27 cellular contexts compared by ENCODE assay signal in the genomic region with DNA sequence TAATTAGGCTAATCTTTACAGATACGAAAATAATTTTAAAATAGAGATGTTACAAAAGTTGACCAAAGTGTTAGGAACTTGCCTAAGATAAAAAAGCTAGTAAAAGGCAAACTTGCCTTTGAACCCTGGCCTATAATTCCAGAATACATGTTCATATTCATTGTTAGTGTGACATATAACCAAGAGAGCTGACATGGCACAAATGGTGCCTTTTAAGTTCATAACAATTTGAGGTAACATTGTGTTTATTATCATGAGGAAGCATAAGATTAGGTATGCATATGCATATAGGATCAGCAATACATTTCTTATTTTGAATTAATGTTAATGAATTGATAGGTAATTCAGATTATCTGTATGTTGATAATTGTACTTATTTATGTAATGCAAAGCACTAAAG.
"Had no signal": no experiment of that assay in that cellular context is flagged by ENCODE, and none has a peak within 500 bp of the region (broad histone marks: within the 10 kb centered on the region; RNA-seq: fewer than 3 reads in every experiment).

No MANE protein-coding gene starts in this region.

- H3K27ac ChIP-seq: neutrophil, ovary, parathyroid adenoma, psoas muscle, skin epidermis, stomach, thoracic aorta, thyroid gland, tibial nerve, upper lobe of left lung, vagina had no signal

- H3K9me3 ChIP-seq: neutrophil, ovary, psoas muscle, thoracic aorta, thyroid gland, upper lobe of left lung, vagina had no signal

- FAIRE-seq: urothelium cell line had no signal

- H3K4me3 ChIP-seq: ovary, psoas muscle, skin epidermis, stomach, thoracic aorta, thyroid gland, tibial nerve, upper lobe of left lung, vagina had no signal

- H3K9ac ChIP-seq: parathyroid adenoma had no signal

- H3K4me1 ChIP-seq: parathyroid adenoma, psoas muscle, stomach, thyroid gland, tibial nerve, upper lobe of left lung, vagina had no signal

- ATAC-seq: naive thymus-derived CD8-positive, alpha-beta T cell; natural killer cell treated with Interleukin-12 subunit alpha and Interleukin-12 subunit beta and Interleukin-15 and Interleukin-18, amount 100 ng/mL, for 72 hours; psoas muscle; right cardiac atrium; sciatic nerve; stimulated activated effector memory CD8-positive, alpha-beta T cell treated with anti-CD3 and anti-CD28 coated beads, Interleukin-12 subunit alpha, Interleukin-12 subunit beta, amount 100 ng/mL, for 72 hours; stimulated activated naive B cell treated with anti-CD40 and anti-IgM and Interleukin-4, amounts not matched to agents 10 μg/mL and 1 μg/mL and 100 μg/mL, for 72 hours had no signal

- H3K79me2 ChIP-seq: parathyroid adenoma had no signal

- DNase-seq: naive B cell; naive thymus-derived CD8-positive, alpha-beta T cell; nephron progenitor cell; nucleus accumbens; ovary; psoas muscle; right cardiac atrium; stimulated activated CD4-positive, alpha-beta T cell treated with anti-CD3 and anti-CD28 coated beads, Interleukin-15, amount 100 ng/mL, for 24 hours; stimulated activated CD4-positive, alpha-beta T cell treated with anti-CD3 and anti-CD28 coated beads, Interleukin-2, amount 100 ng/mL, for 24 hours; stimulated activated CD4-positive, alpha-beta T cell treated with anti-CD3 and anti-CD28 coated beads, Interleukin-2, amount 100 ng/mL, for 48 hours; stimulated activated CD4-positive, alpha-beta T cell treated with anti-CD3 and anti-CD28 coated beads, Interleukin-4, amount 100 ng/mL, for 24 hours; stimulated activated naive B cell treated with anti-CD40 and anti-IgM and Interleukin-4, amounts not matched to agents 10 μg/mL and 1 μg/mL and 100 μg/mL, for 72 hours; stimulated activated naive CD4-positive, alpha-beta T cell treated with Interleukin-2 at 50 U/mL for 16 hours; stomach; thyroid gland; trophoblast cell; upper lobe of left lung had no signal

- H3K27me3 ChIP-seq: neutrophil, ovary, stomach, thyroid gland, tibial nerve, upper lobe of left lung, vagina had no signal

- H3K36me3 ChIP-seq: neutrophil, ovary, stomach, thoracic aorta, thyroid gland, tibial nerve, upper lobe of left lung, vagina had no signal

- H2AFZ ChIP-seq: parathyroid adenoma had no signal
